1 cellular context compared by ENCODE assay signal in genomic region chr10:83983578-83984255, GRCh38.
TF ChIP-seq lines count a peak whose summit lies in the region.

No MANE protein-coding gene starts in this region.

TF ChIP-seq in K562, 482 proteins besides CTCF, POLR2A, EP300 and RAD21 (continued from another document):
- TF ChIP-seq FOSL1 (tag; conservative IDR thresholded peaks at IDR 0.05) (0 out of 2 replicates have a peak, but pooled peaks have one; percentile 54), KLF16 (IDR thresholded peaks at IDR 0.05) (peak; percentile 69; the same call in 1 of the 2 replicates), ZNF395 (CRISPR knock-in tag; IDR thresholded peaks at IDR 0.05) (peak; percentile 53), JUND (IDR thresholded peaks at IDR 0.05; ENCODE audit: borderline replicate concordance, low read depth, low read length) (peak; percentile 16; the same call in 1 of the 2 replicates), JUND (tag; IDR thresholded peaks at IDR 0.05; ENCODE audit: borderline replicate concordance, low read depth, low read length) (no peak), PKNOX1 (IDR thresholded peaks at IDR 0.05) (peak; percentile 51), NFE2 (IDR thresholded peaks at IDR 0.05; ENCODE audit: low read depth) (peak; percentile 81), ZNF589 (CRISPR knock-in tag; IDR thresholded peaks at IDR 0.05; ENCODE audit: low read depth) (0 out of 2 replicates have a peak, but pooled peaks have one; percentile 36), GABPB2 (CRISPR knock-in tag; conservative IDR thresholded peaks at IDR 0.05) (no peak), FIP1L1 (IDR thresholded peaks at IDR 0.05; ENCODE audit: low read depth, low read length, poor library complexity, severe bottlenecking) (no peak), NR2C2 (CRISPR knock-in tag; IDR thresholded peaks at IDR 0.05) (no peak), NR2C2 (tag; IDR thresholded peaks at IDR 0.05) (peak; percentile 95), ZNF316 (IDR thresholded peaks at IDR 0.05) (peak; percentile 32; the same call in 1 of the 2 replicates), PBX2 (CRISPR knock-in tag; IDR thresholded peaks at IDR 0.05; ENCODE audit: low read depth) (no peak), PBX2 (tag; conservative IDR thresholded peaks at IDR 0.05; ENCODE audit: low read depth) (peak; percentile 55), ZFP91 (CRISPR knock-in tag; IDR thresholded peaks at IDR 0.05) (no peak), MAFG (tag; conservative IDR thresholded peaks at IDR 0.05) (peak; percentile 80), DMBX1 (CRISPR knock-in tag; IDR thresholded peaks at IDR 0.05; ENCODE audit: borderline replicate concordance) (peak; percentile 75; the same call in 1 of the 2 replicates), LEF1 (IDR thresholded peaks at IDR 0.05) (peak; percentile 22; the same call in 1 of the 2 replicates), C11orf30 (IDR thresholded peaks at IDR 0.05; ENCODE audit: low read depth) (peak; percentile 61), E2F6 (IDR thresholded peaks at IDR 0.05; ENCODE audit: borderline replicate concordance in 1 of 2, extremely low read depth in 1 of 2, insufficient read depth in 1 of 2, insufficient read length in 1 of 2, low read depth in 1 of 2, low read length in 1 of 2, poor library complexity in 1 of 2, severe bottlenecking in 1 of 2) (peak in 1 of 2 experiments; percentile 24)
